8 cellular contexts compared by ENCODE assay signal in the genomic region with DNA sequence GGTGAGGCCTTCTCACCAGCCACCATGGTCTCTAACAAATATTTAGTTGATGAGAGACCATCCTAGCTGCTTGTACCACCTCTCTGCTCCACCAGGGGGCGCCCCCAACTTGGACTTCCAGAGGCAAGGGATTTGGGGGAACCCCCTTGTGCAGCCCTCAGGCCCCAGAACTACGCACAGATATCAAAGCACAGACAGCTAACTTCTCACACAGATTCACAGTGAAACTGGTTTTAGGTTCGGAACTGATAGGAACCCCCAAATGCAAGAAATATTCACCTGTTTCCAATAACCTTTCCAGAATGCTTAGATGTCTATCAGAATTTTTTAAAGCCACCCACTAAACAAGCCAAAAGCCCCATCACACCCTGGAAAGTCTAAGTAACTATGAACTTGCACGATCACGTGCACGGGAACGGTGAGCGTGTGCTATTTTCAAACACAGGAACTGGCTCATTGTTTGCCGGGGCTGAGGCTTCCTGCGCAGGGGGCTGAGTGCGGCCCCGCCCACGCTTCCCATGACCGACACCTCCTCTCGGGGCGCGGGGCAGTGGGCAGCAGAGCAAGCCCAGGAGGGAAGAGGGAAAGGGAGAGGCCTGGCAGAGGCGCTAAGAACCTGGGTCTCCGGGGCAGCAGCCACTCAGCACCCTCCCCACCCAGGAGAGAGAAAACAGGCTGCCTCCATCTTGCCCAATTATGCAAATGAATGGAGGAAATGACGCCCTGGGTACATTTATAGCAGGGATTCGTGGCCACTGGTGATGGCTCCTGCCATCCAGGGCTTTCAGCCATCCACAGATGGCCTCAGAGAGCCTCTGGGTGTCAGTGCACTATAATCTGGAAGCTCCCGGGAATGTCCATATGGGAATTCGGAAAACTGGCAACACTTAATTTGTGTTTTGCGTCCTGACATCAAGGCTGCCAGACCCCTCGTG.
DNase-seq lines count a peak whose midpoint lies in the region; ATAC-seq and TF ChIP-seq lines count a peak whose summit lies in the region.

No MANE protein-coding gene starts in this region.

- POLR2A ChIA-PET in AG04450 (lab: Yijun Ruan, JAX), result no interaction called here

- H3K9me3 ChIP-seq in AG04450 (ENCODE audit: control insufficient read depth, insufficient read depth, low read length) (no peaks in the 10 kb centered on the region), liver (ENCODE audit: control insufficient read depth in 4 of 4, low read length in 3 of 4) (no peaks in the 10 kb centered on the region)

- peak; percentile 94 to 95 for TF ChIP-seq RAD21 in liver (IDR thresholded peaks at IDR 0.05)

- DNase-seq in AG04450 (ENCODE audit: low read depth, low spot score) (peak; percentile 13), NCI-H2227 (lab: John Stamatoyannopoulos, UW; ENCODE audit: unreplicated experiment) (peak; percentile 78), choroid plexus epithelial cell (ENCODE audit: low read depth) (peak; percentile 77)
- peak; percentile 94 to 96 for DNase-seq in activated CD4-positive, alpha-beta T cell treated with anti-CD3 and anti-CD28 coated beads for 24 hours (ENCODE audit: low read depth in 2 of 2)
- peak; percentile 89 to 95 for DNase-seq in stimulated activated CD4-positive, alpha-beta T cell treated with anti-CD3 and anti-CD28 coated beads, Interleukin-4, amount 100 ng/mL, for 4 hours

- CTCF ChIA-PET in AG04450 (lab: Charles Lee), result interaction anchor here (0.5 to 5.6 kb wide), 42 partner anchors 7 to 893 kb away, joined by 3 to 92 read pairs (median 4); partner anchors contain the start of gene CCDC88C

- H3K36me3 ChIP-seq in liver (ENCODE audit: control insufficient read depth in 4 of 4, insufficient read depth in 3 of 4, low read depth in 1 of 4, low read length in 3 of 4), result peaks cover 0 to 16% (median 0%) of the 10 kb centered on the region in 4 donors

- H3K9ac ChIP-seq in liver (ENCODE audit: low read depth in 1 of 2, low read length in 2 of 2), result peak overlapping the region in 1 of 2 donors; percentile 46

- 51% methylated on average over 25 of the region's 25 CpGs for WGBS in liver

- ATAC-seq in HG03060 (IDR thresholded peaks at IDR 0.05; ENCODE audit: low read depth, unreplicated experiment), result peak; percentile 62

- peaks cover 0 to 6% (median 3%) of the 10 kb centered on the region in 4 donors for H3K4me1 ChIP-seq in liver (ENCODE audit: control insufficient read depth in 4 of 4, insufficient read depth in 4 of 4, low read length in 3 of 4)

- TF ChIP-seq CTCF in AG04450 (IDR thresholded peaks at IDR 0.05; ENCODE audit: low read depth, low read length) (peak; percentile 95), choroid plexus epithelial cell (conservative IDR thresholded peaks at IDR 0.05; ENCODE audit: low read depth, low read length) (peak; percentile 94), liver (IDR thresholded peaks at IDR 0.05; ENCODE audit: low read depth, low read length, missing input control) (peak; percentile 96)

- H3K4me3 ChIP-seq in AG04450 (ENCODE audit: low read depth, low read length), result 0 out of 2 replicates have a peak overlapping the region, but pooled peaks have one; percentile 3
- no peak overlapping the region for H3K4me3 ChIP-seq in choroid plexus epithelial cell (ENCODE audit: low read depth, low read length)
- H3K4me3 ChIP-seq in liver (ENCODE audit: low read depth in 1 of 3, low read length in 3 of 3), result peak overlapping the region in 1 of 3 donors; percentile 10

- H3K27ac ChIP-seq in AG04450 (ENCODE audit: low read depth, low read length) (no peak overlapping the region), liver (ENCODE audit: low read depth in 1 of 2, low read length in 2 of 2) (peak overlapping the region; percentile 53 to 60)

- H3K27me3 ChIP-seq in AG04450 (ENCODE audit: control insufficient read depth, insufficient read depth, low read length), result peaks cover 21% of the 10 kb centered on the region
- H3K27me3 ChIP-seq in liver (ENCODE audit: control insufficient read depth in 4 of 4, insufficient read depth in 4 of 4, low read length in 3 of 4), result no peaks in the 10 kb centered on the region

- peak; percentile 40 for TF ChIP-seq POLR2A in GM18526 (IDR thresholded peaks at IDR 0.05; ENCODE audit: extremely low read depth, insufficient read length)

TF ChIP-seq in liver, 16 proteins besides CTCF, POLR2A, EP300 and RAD21:
- no peak for TF ChIP-seq FOXA1 (IDR thresholded peaks at IDR 0.05)
- TF ChIP-seq ZBTB33 (IDR thresholded peaks at IDR 0.05), result no peak
- peak in 1 of 2 donors; percentile 25 for TF ChIP-seq GABPA (IDR thresholded peaks at IDR 0.05 in 1 of 2, conservative IDR thresholded peaks at IDR 0.05 in 1 of 2)
- TF ChIP-seq NR2F2 (IDR thresholded peaks at IDR 0.05), result peak; percentile 19
- peak; percentile 10 for TF ChIP-seq SP1 (IDR thresholded peaks at IDR 0.05)
TF ChIP-seq in liver: peak in this region for 3.

Comparison
In these comparisons a context has a peak if more than half of its experiments do, and no peak if none do; other contexts are left out.
1. DNase-seq: peak in every context shown above with its lines; median percentile 95 in activated CD4-positive, alpha-beta T cell treated with anti-CD3 and anti-CD28 coated beads for 24 hours; 92 in stimulated activated CD4-positive, alpha-beta T cell treated with anti-CD3 and anti-CD28 coated beads, Interleukin-4, amount 100 ng/mL, for 4 hours; 78 in NCI-H2227; 77 in choroid plexus epithelial cell; 13 in AG04450.